In the genomic region with DNA sequence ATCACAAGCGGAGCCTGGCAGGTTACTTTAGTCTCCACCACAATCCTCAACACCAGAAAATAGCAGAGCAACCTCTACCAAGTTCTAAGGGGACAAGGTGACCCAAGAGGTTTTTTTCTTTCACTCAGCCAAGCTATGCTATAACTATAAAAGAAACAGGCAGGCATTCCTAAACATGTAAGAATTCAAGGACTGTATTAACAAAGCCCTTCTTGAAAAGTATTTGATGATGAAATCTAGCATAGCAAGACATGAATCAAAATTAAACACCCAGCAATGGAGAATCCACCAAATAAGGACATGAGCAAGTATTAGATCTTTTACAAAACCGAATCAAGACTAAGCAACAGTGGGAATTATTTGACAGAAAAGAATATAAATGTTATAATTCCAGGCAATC, we compare ENCODE assay signal across 12 cellular contexts. TPM values are rescaled to one million over a fixed set of nuclear protein-coding genes. Genes with fewer than 3 reads are reported as not detected.
DNase-seq lines count a peak whose midpoint lies in the region; ATAC-seq and TF ChIP-seq lines count a peak whose summit lies in the region.
"Had no signal": no experiment of that assay in that cellular context is flagged by ENCODE, and none has a peak within 500 bp of the region (broad histone marks: within the 10 kb centered on the region; RNA-seq: fewer than 3 reads in every experiment).

No MANE protein-coding gene starts in this region.

- ATAC-seq in activated T-helper 17 cell treated with anti-CD3 and anti-CD28 coated beads, Interleukin-2, amount 50 U/mL, for 72 hours (replicated peaks) = no peak

- no peaks in the 10 kb centered on the region for H3K36me3 ChIP-seq in transverse colon

- in situ Hi-C loops in transverse colon (cut with MboI; ENCODE audit: low pct_ligation_motif_present in 1 of 4, low pct_unique_long_range_greater_than_20kb in 1 of 4, low sequenced_read_pairs in 3 of 4) = no loop called here

- no peak for TF ChIP-seq EP300 in transverse colon (IDR thresholded peaks at IDR 0.05; ENCODE audit: low read depth)

- H3K27me3 ChIP-seq in transverse colon (no peaks in the 10 kb centered on the region), dorsolateral prefrontal cortex (peaks cover 0 to 2% (median 0%) of the 10 kb centered on the region in 45 donors)

- WGBS in transverse colon (ENCODE audit: low coverage in 1 of 2), 2 donors = 65 to 68% methylated on average over 2 of the region's 2 CpGs

- peaks cover 4 to 25% (median 13%) of the 10 kb centered on the region in 4 donors for H3K4me1 ChIP-seq in transverse colon

- H3K27me3 Mint-ChIP-seq in activated T-cell treated with anti-CD3 and anti-CD28 coated beads, Interleukin-2, amount 50 U/mL, for 24 hours = no peaks in the 10 kb centered on the region
- H3K27me3 Mint-ChIP-seq in activated T-helper 17 cell treated with anti-CD3 and anti-CD28 coated beads, Interleukin-2, amount 50 U/mL, for 72 hours = peaks cover 3% of the 10 kb centered on the region

- no peak for TF ChIP-seq POLR2A in transverse colon (IDR thresholded peaks at IDR 0.05)

- H3K4me3 Mint-ChIP-seq in activated T-cell treated with anti-CD3 and anti-CD28 coated beads, Interleukin-2, amount 50 U/mL, for 24 hours = no peak overlapping the region
- H3K4me3 Mint-ChIP-seq in activated T-helper 17 cell treated with anti-CD3 and anti-CD28 coated beads, Interleukin-2, amount 50 U/mL, for 72 hours = peak overlapping the region; percentile 53

- TF ChIP-seq CTCF in transverse colon (IDR thresholded peaks at IDR 0.05) (no peak), dorsolateral prefrontal cortex (IDR thresholded peaks at IDR 0.05 in 54 of 56, conservative IDR thresholded peaks at IDR 0.05 in 2 of 56; ENCODE audit: low read depth in 1 of 56, partially characterized antibody in 56 of 56) (no peak)

- no peaks in the 10 kb centered on the region for H3K9me3 Mint-ChIP-seq in activated T-cell treated with anti-CD3 and anti-CD28 coated beads, Interleukin-2, amount 50 U/mL, for 24 hours
- H3K9me3 Mint-ChIP-seq in activated T-helper 17 cell treated with anti-CD3 and anti-CD28 coated beads, Interleukin-2, amount 50 U/mL, for 72 hours = no peaks in the 10 kb centered on the region
- H3K9me3 Mint-ChIP-seq: activated T-helper 2 cell treated with anti-CD3 and anti-CD28 coated beads, Interferon-gamma antibody, Interleukin-2, Interleukin-4, amounts not matched to agents 10 μg/mL and 5 μg/mL and 100 μg/mL, durations not matched to agents 14 hours and 24 hours and 36 hours had no signal

- H3K36me3 Mint-ChIP-seq in activated T-cell treated with anti-CD3 and anti-CD28 coated beads, Interleukin-2, amount 50 U/mL, for 24 hours (ENCODE audit: low read depth) = no peaks in the 10 kb centered on the region
- H3K36me3 Mint-ChIP-seq in activated T-helper 17 cell treated with anti-CD3 and anti-CD28 coated beads, Interleukin-2, amount 50 U/mL, for 72 hours (ENCODE audit: low read depth) = no peaks in the 10 kb centered on the region

- no peaks in the 10 kb centered on the region for H3K9me3 ChIP-seq in transverse colon

- intact Hi-C loops in transverse colon (cut with DNase I; ENCODE audit: low total_unique reads) (no loop called here), dorsolateral prefrontal cortex (cut with DNase I) (no loop called here)

- H3K27ac ChIP-seq in transverse colon (peak overlapping the region; percentile 47 to 75 (median 60)), dorsolateral prefrontal cortex (peak overlapping the region in 2 of 59 donors; percentile 31 to 45)

- H3K27ac Mint-ChIP-seq in activated T-cell treated with anti-CD3 and anti-CD28 coated beads, Interleukin-2, amount 50 U/mL, for 24 hours = peak overlapping the region; percentile 71
- H3K27ac Mint-ChIP-seq in activated T-helper 17 cell treated with anti-CD3 and anti-CD28 coated beads, Interleukin-2, amount 50 U/mL, for 72 hours = peak overlapping the region; percentile 40

- H3K4me1 Mint-ChIP-seq in activated T-cell treated with anti-CD3 and anti-CD28 coated beads, Interleukin-2, amount 50 U/mL, for 24 hours (ENCODE audit: low read depth) = peaks cover 41% of the 10 kb centered on the region
- peaks cover 18% of the 10 kb centered on the region for H3K4me1 Mint-ChIP-seq in activated T-helper 17 cell treated with anti-CD3 and anti-CD28 coated beads, Interleukin-2, amount 50 U/mL, for 72 hours

- DNase-seq in activated T-cell treated with anti-CD3 and anti-CD28 coated beads, Interleukin-2, amount 50 U/mL, for 24 hours = no peak
- no peak for DNase-seq in activated T-cell treated with anti-CD3 and anti-CD28 coated beads, Interleukin-2, amount 50 U/mL, for 48 hours
- peak; percentile 82 for DNase-seq in iris pigment epithelial cell (ENCODE audit: low read depth)
- DNase-seq in transverse colon = no peak
- no peak for DNase-seq in DMS153 (lab: John Stamatoyannopoulos, UW)
- DNase-seq in dorsolateral prefrontal cortex = no peak
- no peak for DNase-seq in central memory CD4-positive, alpha-beta T cell
- DNase-seq: effector CD4-positive, alpha-beta T cell; NCI-H1436 had no signal

- H3K4me3 ChIP-seq in transverse colon (no peak overlapping the region), dorsolateral prefrontal cortex (no peak overlapping the region)

RNA-seq across cellular contexts. Expression of gene C1QTNF7, which starts 25.7 kb away (rescaled TPM):
- not detected for total RNA-seq in activated T-helper 17 cell treated with anti-CD3 and anti-CD28 coated beads, Interleukin-2, amount 50 U/mL, for 72 hours
- total RNA-seq in transverse colon (1 to 10 TPM in 3 of 4 donors, not detected in 1; 3.7 to 8.4 (median 3.7) TPM), dorsolateral prefrontal cortex (1 to 10 TPM in 27 of 120 experiments, under 1 TPM in 89, not detected in 4; 0.11 to 3.1 (median 0.62) TPM)
- total RNA-seq: activated T-helper 2 cell treated with anti-CD3 and anti-CD28 coated beads, Interferon-gamma antibody, Interleukin-2, Interleukin-4, amounts not matched to agents 10 μg/mL and 5 μg/mL and 100 μg/mL, durations not matched to agents 14 hours and 24 hours and 36 hours; OCI-LY7 had no signal
